Comparison of ENCODE assay signal across 2 cellular contexts in the genomic region with DNA sequence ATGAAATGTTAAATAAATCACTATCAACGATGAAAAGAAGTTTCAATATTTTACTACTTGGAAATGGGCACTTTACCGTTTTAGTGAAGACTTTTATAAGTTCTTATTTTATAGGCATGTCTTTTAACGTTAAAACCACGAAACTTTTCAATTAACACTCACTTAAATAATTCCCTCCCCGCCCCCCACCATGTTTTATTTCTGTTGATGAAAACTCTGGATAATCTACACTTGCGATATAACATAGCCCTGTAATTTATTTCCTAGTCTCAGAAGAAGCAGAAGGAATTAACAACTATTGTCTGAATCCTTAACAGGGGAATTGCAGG.
TF ChIP-seq lines count a peak whose summit lies in the region.

No MANE protein-coding gene starts in this region.

TF ChIP-seq in SK-N-SH, 30 proteins besides CTCF, POLR2A, EP300 and RAD21 (continued from another document):
- TF ChIP-seq TCF12 (IDR thresholded peaks at IDR 0.05) (no peak), FOSL2 (IDR thresholded peaks at IDR 0.05; ENCODE audit: borderline replicate concordance, low read depth) (no peak), RCOR1 (IDR thresholded peaks at IDR 0.05; ENCODE audit: low read length) (no peak), SIN3A (IDR thresholded peaks at IDR 0.05; ENCODE audit: borderline replicate concordance, low read depth, low read length) (no peak), ELF1 (IDR thresholded peaks at IDR 0.05) (no peak), GABPA (IDR thresholded peaks at IDR 0.05; ENCODE audit: low read depth) (no peak), POLR2AphosphoS5 (IDR thresholded peaks at IDR 0.05; ENCODE audit: low read depth, low read length) (no peak), TEAD4 (IDR thresholded peaks at IDR 0.05; ENCODE audit: borderline replicate concordance, insufficient read depth) (no peak), NRF1 (IDR thresholded peaks at IDR 0.05; ENCODE audit: low read depth, low read length) (no peak), MXI1 (IDR thresholded peaks at IDR 0.05; ENCODE audit: low read depth, low read length) (no peak), EZH2phosphoT487 (IDR thresholded peaks at IDR 0.05; ENCODE audit: borderline replicate concordance, low read depth) (no peak)
- TF ChIP-seq, protein P1, sequence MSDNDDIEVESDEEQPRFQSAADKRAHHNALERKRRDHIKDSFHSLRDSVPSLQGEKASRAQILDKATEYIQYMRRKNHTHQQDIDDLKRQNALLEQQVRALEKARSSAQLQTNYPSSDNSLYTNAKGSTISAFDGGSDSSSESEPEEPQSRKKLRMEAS (IDR thresholded peaks at IDR 0.05; ENCODE audit: low read depth): no peak
- TF ChIP-seq, protein P2, sequence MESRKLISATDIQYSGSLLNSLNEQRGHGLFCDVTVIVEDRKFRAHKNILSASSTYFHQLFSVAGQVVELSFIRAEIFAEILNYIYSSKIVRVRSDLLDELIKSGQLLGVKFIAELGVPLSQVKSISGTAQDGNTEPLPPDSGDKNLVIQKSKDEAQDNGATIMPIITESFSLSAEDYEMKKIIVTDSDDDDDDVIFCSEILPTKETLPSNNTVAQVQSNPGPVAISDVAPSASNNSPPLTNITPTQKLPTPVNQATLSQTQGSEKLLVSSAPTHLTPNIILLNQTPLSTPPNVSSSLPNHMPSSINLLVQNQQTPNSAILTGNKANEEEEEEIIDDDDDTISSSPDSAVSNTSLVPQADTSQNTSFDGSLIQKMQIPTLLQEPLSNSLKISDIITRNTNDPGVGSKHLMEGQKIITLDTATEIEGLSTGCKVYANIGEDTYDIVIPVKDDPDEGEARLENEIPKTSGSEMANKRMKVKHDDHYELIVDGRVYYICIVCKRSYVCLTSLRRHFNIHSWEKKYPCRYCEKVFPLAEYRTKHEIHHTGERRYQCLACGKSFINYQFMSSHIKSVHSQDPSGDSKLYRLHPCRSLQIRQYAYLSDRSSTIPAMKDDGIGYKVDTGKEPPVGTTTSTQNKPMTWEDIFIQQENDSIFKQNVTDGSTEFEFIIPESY (IDR thresholded peaks at IDR 0.05; ENCODE audit: borderline replicate concordance, low read depth): no peak

TF ChIP-seq in SK-N-SH treated with all-trans-retinoic acid at 6 μM for 48 hours, 23 proteins besides CTCF, POLR2A, EP300 and RAD21:
- TF ChIP-seq, protein P3, sequence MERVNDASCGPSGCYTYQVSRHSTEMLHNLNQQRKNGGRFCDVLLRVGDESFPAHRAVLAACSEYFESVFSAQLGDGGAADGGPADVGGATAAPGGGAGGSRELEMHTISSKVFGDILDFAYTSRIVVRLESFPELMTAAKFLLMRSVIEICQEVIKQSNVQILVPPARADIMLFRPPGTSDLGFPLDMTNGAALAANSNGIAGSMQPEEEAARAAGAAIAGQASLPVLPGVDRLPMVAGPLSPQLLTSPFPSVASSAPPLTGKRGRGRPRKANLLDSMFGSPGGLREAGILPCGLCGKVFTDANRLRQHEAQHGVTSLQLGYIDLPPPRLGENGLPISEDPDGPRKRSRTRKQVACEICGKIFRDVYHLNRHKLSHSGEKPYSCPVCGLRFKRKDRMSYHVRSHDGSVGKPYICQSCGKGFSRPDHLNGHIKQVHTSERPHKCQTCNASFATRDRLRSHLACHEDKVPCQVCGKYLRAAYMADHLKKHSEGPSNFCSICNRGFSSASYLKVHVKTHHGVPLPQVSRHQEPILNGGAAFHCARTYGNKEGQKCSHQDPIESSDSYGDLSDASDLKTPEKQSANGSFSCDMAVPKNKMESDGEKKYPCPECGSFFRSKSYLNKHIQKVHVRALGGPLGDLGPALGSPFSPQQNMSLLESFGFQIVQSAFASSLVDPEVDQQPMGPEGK (CRISPR knock-in tag; IDR thresholded peaks at IDR 0.05; ENCODE audit: borderline replicate concordance): no peak
- TF ChIP-seq ARNTL (CRISPR knock-in tag; IDR thresholded peaks at IDR 0.05; ENCODE audit: borderline replicate concordance, low read depth): no peak
- TF ChIP-seq ISL1 (CRISPR knock-in tag; IDR thresholded peaks at IDR 0.05): no peak
- TF ChIP-seq TOX (CRISPR knock-in tag; IDR thresholded peaks at IDR 0.05; ENCODE audit: borderline replicate concordance): no peak
- TF ChIP-seq, protein P4, sequence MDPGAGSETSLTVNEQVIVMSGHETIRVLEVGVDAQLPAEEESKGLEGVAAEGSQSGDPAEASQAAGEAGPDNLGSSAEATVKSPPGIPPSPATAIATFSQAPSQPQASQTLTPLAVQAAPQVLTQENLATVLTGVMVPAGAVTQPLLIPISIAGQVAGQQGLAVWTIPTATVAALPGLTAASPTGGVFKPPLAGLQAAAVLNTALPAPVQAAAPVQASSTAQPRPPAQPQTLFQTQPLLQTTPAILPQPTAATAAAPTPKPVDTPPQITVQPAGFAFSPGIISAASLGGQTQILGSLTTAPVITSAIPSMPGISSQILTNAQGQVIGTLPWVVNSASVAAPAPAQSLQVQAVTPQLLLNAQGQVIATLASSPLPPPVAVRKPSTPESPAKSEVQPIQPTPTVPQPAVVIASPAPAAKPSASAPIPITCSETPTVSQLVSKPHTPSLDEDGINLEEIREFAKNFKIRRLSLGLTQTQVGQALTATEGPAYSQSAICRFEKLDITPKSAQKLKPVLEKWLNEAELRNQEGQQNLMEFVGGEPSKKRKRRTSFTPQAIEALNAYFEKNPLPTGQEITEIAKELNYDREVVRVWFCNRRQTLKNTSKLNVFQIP (CRISPR knock-in tag; IDR thresholded peaks at IDR 0.05; ENCODE audit: borderline replicate concordance, low read depth): no peak
- TF ChIP-seq, protein P5, sequence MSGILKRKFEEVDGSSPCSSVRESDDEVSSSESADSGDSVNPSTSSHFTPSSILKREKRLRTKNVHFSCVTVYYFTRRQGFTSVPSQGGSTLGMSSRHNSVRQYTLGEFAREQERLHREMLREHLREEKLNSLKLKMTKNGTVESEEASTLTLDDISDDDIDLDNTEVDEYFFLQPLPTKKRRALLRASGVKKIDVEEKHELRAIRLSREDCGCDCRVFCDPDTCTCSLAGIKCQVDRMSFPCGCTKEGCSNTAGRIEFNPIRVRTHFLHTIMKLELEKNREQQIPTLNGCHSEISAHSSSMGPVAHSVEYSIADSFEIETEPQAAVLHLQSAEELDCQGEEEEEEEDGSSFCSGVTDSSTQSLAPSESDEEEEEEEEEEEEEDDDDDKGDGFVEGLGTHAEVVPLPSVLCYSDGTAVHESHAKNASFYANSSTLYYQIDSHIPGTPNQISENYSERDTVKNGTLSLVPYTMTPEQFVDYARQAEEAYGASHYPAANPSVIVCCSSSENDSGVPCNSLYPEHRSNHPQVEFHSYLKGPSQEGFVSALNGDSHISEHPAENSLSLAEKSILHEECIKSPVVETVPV (CRISPR knock-in tag; IDR thresholded peaks at IDR 0.05): no peak
